Comparison of ENCODE assay signal across 8 cellular contexts in genomic region chr9:128724744-128725211, GRCh38.
DNase-seq lines count a peak whose midpoint lies in the region; ATAC-seq, FAIRE-seq and TF ChIP-seq lines count a peak whose summit lies in the region.

No MANE protein-coding gene starts in this region.

- TF ChIP-seq POLR2A in H54 (IDR thresholded peaks at IDR 0.05; ENCODE audit: low read depth, low read length): peak; percentile 86

- H3K9me3 Mint-ChIP-seq in memory B cell: no peaks in the 10 kb centered on the region
- no peaks in the 10 kb centered on the region for H3K9me3 Mint-ChIP-seq in stimulated activated naive CD8-positive, alpha-beta T cell treated with anti-CD3 and anti-CD28 coated beads, Interleukin-15, Interleukin-2, amounts not matched to agents 100 ng/mL and 50 ng/mL, for 24 hours

- peak overlapping the region; percentile 97 for H3K4me3 Mint-ChIP-seq in memory B cell
- H3K4me3 Mint-ChIP-seq in stimulated activated naive CD8-positive, alpha-beta T cell treated with anti-CD3 and anti-CD28 coated beads, Interleukin-15, Interleukin-2, amounts not matched to agents 100 ng/mL and 50 ng/mL, for 24 hours: peak overlapping the region; percentile 95

- H3K27me3 Mint-ChIP-seq in memory B cell: no peaks in the 10 kb centered on the region
- H3K27me3 Mint-ChIP-seq in stimulated activated naive CD8-positive, alpha-beta T cell treated with anti-CD3 and anti-CD28 coated beads, Interleukin-15, Interleukin-2, amounts not matched to agents 100 ng/mL and 50 ng/mL, for 24 hours: no peaks in the 10 kb centered on the region

- peak overlapping the region; percentile 94 for H3K27ac Mint-ChIP-seq in memory B cell
- H3K27ac Mint-ChIP-seq in stimulated activated naive CD8-positive, alpha-beta T cell treated with anti-CD3 and anti-CD28 coated beads, Interleukin-15, Interleukin-2, amounts not matched to agents 100 ng/mL and 50 ng/mL, for 24 hours: peak overlapping the region; percentile 94

- DNase-seq in D341Med (ENCODE audit: low spot score) (peak; percentile 87), H54 (ENCODE audit: insufficient read length, low spot score) (peak; percentile 96), NCI-H446 (lab: John Stamatoyannopoulos, UW) (peak; percentile 64 to 82), epidermal melanocyte (ENCODE audit: insufficient read length, low spot score) (peak; percentile 50), memory B cell (ENCODE audit: low spot score in 2 of 2) (no peak)
- DNase-seq in activated CD4-positive, alpha-beta T cell treated with anti-CD3 and anti-CD28 coated beads, Interleukin-2, amount 50 U/mL, for 48 hours: peak; percentile 69 to 77

- H3K4me1 Mint-ChIP-seq in memory B cell: peaks cover 25% of the 10 kb centered on the region
- peaks cover 42% of the 10 kb centered on the region for H3K4me1 Mint-ChIP-seq in stimulated activated naive CD8-positive, alpha-beta T cell treated with anti-CD3 and anti-CD28 coated beads, Interleukin-15, Interleukin-2, amounts not matched to agents 100 ng/mL and 50 ng/mL, for 24 hours (ENCODE audit: low read depth)

- FAIRE-seq in H54 (lab: Jason Lieb, UNC): peak; percentile 58

- peaks cover 6% of the 10 kb centered on the region for H3K36me3 Mint-ChIP-seq in memory B cell
- H3K36me3 Mint-ChIP-seq in stimulated activated naive CD8-positive, alpha-beta T cell treated with anti-CD3 and anti-CD28 coated beads, Interleukin-15, Interleukin-2, amounts not matched to agents 100 ng/mL and 50 ng/mL, for 24 hours (ENCODE audit: low read depth): peaks cover 4% of the 10 kb centered on the region

- ATAC-seq in memory B cell (ENCODE audit: low read depth) (peak; percentile 2), HG03469 (IDR thresholded peaks at IDR 0.05; ENCODE audit: unreplicated experiment) (no peak)

Comparison
In these comparisons a context has a peak if more than half of its experiments do, and no peak if none do; other contexts are left out.
1. DNase-seq: peak in D341Med (single experiment), H54 (single experiment), NCI-H446 (2 of 2), activated CD4-positive, alpha-beta T cell treated with anti-CD3 and anti-CD28 coated beads, Interleukin-2, amount 50 U/mL, for 48 hours (2 of 2) and epidermal melanocyte (single experiment); none in memory B cell (0 of 2).